9 cellular contexts compared by ENCODE assay signal in the genomic region with DNA sequence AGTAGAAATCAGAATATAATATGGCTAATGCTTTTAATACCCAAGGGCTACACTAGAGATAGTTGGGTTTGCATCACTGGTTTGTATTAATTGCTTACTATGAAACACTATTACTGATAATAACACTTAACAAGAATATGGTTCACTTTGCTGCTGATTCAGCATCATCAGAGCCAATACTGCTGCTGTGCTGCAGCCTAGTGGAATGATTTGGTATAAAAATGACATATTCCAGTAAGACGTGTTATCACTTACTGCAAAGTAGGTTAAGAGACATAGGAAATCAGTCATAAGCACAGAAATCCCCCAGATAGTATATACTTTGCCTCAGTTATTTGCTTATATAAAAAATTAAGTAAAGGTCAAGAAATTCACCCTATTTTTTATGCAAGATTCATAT. TPM values are rescaled to one million over a fixed set of nuclear protein-coding genes. Genes with fewer than 3 reads are reported as not detected.
DNase-seq lines count a peak whose midpoint lies in the region; ATAC-seq, FAIRE-seq and TF ChIP-seq lines count a peak whose summit lies in the region.
"Had no signal": no experiment of that assay in that cellular context is flagged by ENCODE, and none has a peak within 500 bp of the region (broad histone marks: within the 10 kb centered on the region; RNA-seq: fewer than 3 reads in every experiment).

No MANE protein-coding gene starts in this region.

- TF ChIP-seq CTCF in H1 (IDR thresholded peaks at IDR 0.05; ENCODE audit: control extremely low read depth in 1 of 3, insufficient read depth in 1 of 3, low read depth in 1 of 3, low read length in 3 of 3): peak in 2 of 3 experiments; percentile 48 to 68; a peak in 3 of 4 replicates

- H3K56ac ChIP-seq in H1 (replicated peaks; ENCODE audit: insufficient read length, low read depth, low read length): no peak overlapping the region

- ATAC-seq in activated naive CD4-positive, alpha-beta T cell treated with anti-CD3 and anti-CD28 coated beads, Interleukin-2, amount 50 U/mL, for 72 hours: no peak
- peak; percentile 46 to 52 for ATAC-seq in stimulated activated naive B cell treated with anti-CD40 and anti-IgM and Interleukin-4, amounts not matched to agents 10 μg/mL and 1 μg/mL and 100 μg/mL, for 72 hours (replicated peaks)
- ATAC-seq in GM18519 (IDR thresholded peaks at IDR 0.05; ENCODE audit: low FRiP score, unreplicated experiment) (no peak), GM21360 (IDR thresholded peaks at IDR 0.05; ENCODE audit: unreplicated experiment) (no peak)

- no peaks in the 10 kb centered on the region for H3K23me2 ChIP-seq in H1 (ENCODE audit: low read depth, low read length)

- H2AFZ ChIP-seq in H1 (ENCODE audit: low read length): no peak overlapping the region
- H2AFZ ChIP-seq: parathyroid adenoma had no signal

- no peak overlapping the region for H3K23ac ChIP-seq in H1 (ENCODE audit: insufficient read length)

- no peak for TF ChIP-seq POLR2A in H1 (IDR thresholded peaks at IDR 0.05; ENCODE audit: control extremely low read depth in 1 of 2, low read depth in 2 of 2, low read length in 2 of 2)

- H3K4me3 Mint-ChIP-seq in activated naive CD4-positive, alpha-beta T cell treated with anti-CD3 and anti-CD28 coated beads for 36 hours: no peak overlapping the region
- no peak overlapping the region for H3K4me3 Mint-ChIP-seq in stimulated activated naive B cell treated with anti-CD40 and anti-IgM and Interleukin-4, amounts not matched to agents 10 μg/mL and 1 μg/mL and 100 μg/mL, for 72 hours

- FAIRE-seq in H1 (lab: Jason Lieb, UNC): no peak

- no peaks in the 10 kb centered on the region for H3K79me1 ChIP-seq in H1 (ENCODE audit: low read depth, low read length)

- DNase-seq in activated naive CD4-positive, alpha-beta T cell treated with anti-CD3 and anti-CD28 coated beads for 36 hours: peak; percentile 7
- DNase-seq in activated naive CD4-positive, alpha-beta T cell treated with anti-CD3 and anti-CD28 coated beads, Interleukin-2, amount 50 U/mL, for 72 hours (ENCODE audit: low spot score in 2 of 2): no peak
- DNase-seq in NCI-H524 (lab: John Stamatoyannopoulos, UW): peak; percentile 28 to 86
- DNase-seq in H1 (ENCODE audit: low read depth in 1 of 2, low spot score in 2 of 2): no peak
- DNase-seq in stimulated activated naive B cell treated with anti-CD40 and anti-IgM and Interleukin-4, amounts not matched to agents 10 μg/mL and 1 μg/mL and 100 μg/mL, for 72 hours: no peak
- DNase-seq in hepatic stellate cell (ENCODE audit: low spot score): no peak

- H3K14ac ChIP-seq in H1 (ENCODE audit: insufficient read length): no peak overlapping the region

- WGBS in H1 (ENCODE audit: extremely low coverage in 1 of 2, insufficient coverage in 1 of 2, insufficient read length in 1 of 2, insufficient replicate concordance in 2 of 2, low coverage in 1 of 2, low lambda C conversion rate in 2 of 2, missing lambda C conversion rate in 1 of 2), 2 experiments: 32% methylated on average over 1 of the region's 1 CpG; no CpG with 5 or more reads in 1 of the 2 experiments

- H3K4me3 ChIP-seq in H1 (ENCODE audit: extremely low read depth in 1 of 4, insufficient read depth in 2 of 4, low read depth in 3 of 4, low read length in 4 of 4): no peak overlapping the region

- no peak overlapping the region for H2BK12ac ChIP-seq in H1 (ENCODE audit: low read depth, low read length)

- no peak overlapping the region for H4K5ac ChIP-seq in H1 (ENCODE audit: insufficient read length, low read depth, low read length)

- H2BK20ac ChIP-seq in H1 (ENCODE audit: low read length): no peak overlapping the region

- no peak overlapping the region for H3K27ac ChIP-seq in H1 (ENCODE audit: low read depth, low read length)
- H3K27ac ChIP-seq: parathyroid adenoma had no signal

- no peak overlapping the region for H3K4ac ChIP-seq in H1 (replicated peaks; ENCODE audit: insufficient read length, low read depth, low read length)

- no peak overlapping the region for H3K18ac ChIP-seq in H1 (ENCODE audit: extremely low read depth, low read length)

- H4K8ac ChIP-seq in H1 (ENCODE audit: extremely low read depth, insufficient read depth, low read length): no peak overlapping the region

- no peak overlapping the region for H4K91ac ChIP-seq in H1 (replicated peaks; ENCODE audit: insufficient read length, low read length)

- H4K20me1 ChIP-seq in H1 (replicated peaks in 1 of 2; ENCODE audit: control insufficient read depth in 1 of 2, insufficient read depth in 2 of 2, low read length in 2 of 2): peaks cover 0 to 2% of the 10 kb centered on the region in 2 experiments

- H3K4me1 Mint-ChIP-seq in activated naive CD4-positive, alpha-beta T cell treated with anti-CD3 and anti-CD28 coated beads for 36 hours (ENCODE audit: low read depth): no peaks in the 10 kb centered on the region
- H3K4me1 Mint-ChIP-seq in stimulated activated naive B cell treated with anti-CD40 and anti-IgM and Interleukin-4, amounts not matched to agents 10 μg/mL and 1 μg/mL and 100 μg/mL, for 72 hours: no peaks in the 10 kb centered on the region

- H3K27ac Mint-ChIP-seq in activated naive CD4-positive, alpha-beta T cell treated with anti-CD3 and anti-CD28 coated beads for 36 hours: no peak overlapping the region
- H3K27ac Mint-ChIP-seq in activated naive CD4-positive, alpha-beta T cell treated with anti-CD3 and anti-CD28 coated beads, Interleukin-2, amount 50 U/mL, for 72 hours: no peak overlapping the region
- H3K27ac Mint-ChIP-seq in stimulated activated naive B cell treated with anti-CD40 and anti-IgM and Interleukin-4, amounts not matched to agents 10 μg/mL and 1 μg/mL and 100 μg/mL, for 72 hours: no peak overlapping the region

- H3K9ac ChIP-seq in H1 (replicated peaks in 1 of 4; ENCODE audit: extremely low read depth in 1 of 4, low read depth in 3 of 4, low read length in 3 of 4): no peak overlapping the region
- H3K9ac ChIP-seq: parathyroid adenoma had no signal

- H3K36me3 Mint-ChIP-seq in activated naive CD4-positive, alpha-beta T cell treated with anti-CD3 and anti-CD28 coated beads for 36 hours (ENCODE audit: low read depth): no peaks in the 10 kb centered on the region
- H3K36me3 Mint-ChIP-seq in activated naive CD4-positive, alpha-beta T cell treated with anti-CD3 and anti-CD28 coated beads, Interleukin-2, amount 50 U/mL, for 72 hours: no peaks in the 10 kb centered on the region
- no peaks in the 10 kb centered on the region for H3K36me3 Mint-ChIP-seq in stimulated activated naive B cell treated with anti-CD40 and anti-IgM and Interleukin-4, amounts not matched to agents 10 μg/mL and 1 μg/mL and 100 μg/mL, for 72 hours

- no peaks in the 10 kb centered on the region for H3K9me3 Mint-ChIP-seq in activated naive CD4-positive, alpha-beta T cell treated with anti-CD3 and anti-CD28 coated beads for 36 hours
- peaks cover 4% of the 10 kb centered on the region in 2 donors for H3K9me3 Mint-ChIP-seq in activated naive CD4-positive, alpha-beta T cell treated with anti-CD3 and anti-CD28 coated beads, Interleukin-2, amount 50 U/mL, for 72 hours
- no peaks in the 10 kb centered on the region for H3K9me3 Mint-ChIP-seq in stimulated activated naive B cell treated with anti-CD40 and anti-IgM and Interleukin-4, amounts not matched to agents 10 μg/mL and 1 μg/mL and 100 μg/mL, for 72 hours

- TF ChIP-seq RAD21 in H1 (IDR thresholded peaks at IDR 0.05 in 1 of 2, conservative IDR thresholded peaks at IDR 0.05 in 1 of 2; ENCODE audit: low read depth in 2 of 2, low read length in 2 of 2): peak; percentile 76 to 77

- H3K4me2 ChIP-seq in H1 (ENCODE audit: insufficient read depth in 1 of 2, low read depth in 2 of 2, low read length in 2 of 2): no peak overlapping the region

- CTCF ChIA-PET in activated naive CD4-positive, alpha-beta T cell treated with anti-CD3 and anti-CD28 coated beads for 36 hours (lab: Charles Lee): no interaction called here
- CTCF ChIA-PET in H1 (lab: Charles Lee; ENCODE audit: partially characterized antibody): no interaction called here

- H3K36me3 ChIP-seq in H1 (ENCODE audit: control insufficient read depth in 2 of 4, insufficient read depth in 4 of 4, low read length in 3 of 4): no peaks in the 10 kb centered on the region

- H3K79me2 ChIP-seq in H1 (ENCODE audit: control insufficient read depth in 1 of 2, insufficient read depth in 2 of 2, low read length in 2 of 2): no peaks in the 10 kb centered on the region
- H3K79me2 ChIP-seq: parathyroid adenoma had no signal

- POLR2A ChIA-PET in H1 (lab: Charles Lee; ENCODE audit: partially characterized antibody): no interaction called here

- H3K4me1 ChIP-seq in H1 (replicated peaks in 1 of 4; ENCODE audit: control insufficient read depth in 3 of 4, insufficient read depth in 4 of 4, low read length in 3 of 4): peaks cover 0 to 10% (median 1%) of the 10 kb centered on the region in 4 experiments; a peak in 3 of 7 replicates
- H3K4me1 ChIP-seq: parathyroid adenoma had no signal

- no peak overlapping the region for H2AK5ac ChIP-seq in H1 (ENCODE audit: low read depth, low read length)

- H3K27me3 Mint-ChIP-seq in activated naive CD4-positive, alpha-beta T cell treated with anti-CD3 and anti-CD28 coated beads for 36 hours (ENCODE audit: low read depth): no peaks in the 10 kb centered on the region
- no peaks in the 10 kb centered on the region for H3K27me3 Mint-ChIP-seq in stimulated activated naive B cell treated with anti-CD40 and anti-IgM and Interleukin-4, amounts not matched to agents 10 μg/mL and 1 μg/mL and 100 μg/mL, for 72 hours

- intact Hi-C loops in activated naive CD4-positive, alpha-beta T cell treated with anti-CD3 and anti-CD28 coated beads for 36 hours (cut with micrococcal nuclease): no loop called here

- H2BK15ac ChIP-seq in H1 (ENCODE audit: low read length): no peak overlapping the region

- no peak overlapping the region for H2BK120ac ChIP-seq in H1 (replicated peaks; ENCODE audit: low read depth, low read length)

- H3K9me3 ChIP-seq in H1 (ENCODE audit: insufficient read depth in 2 of 2, low read depth in 1 of 2, low read length in 1 of 2): no peaks in the 10 kb centered on the region

- H3K27me3 ChIP-seq in H1 (replicated peaks in 1 of 4; ENCODE audit: control insufficient read depth in 3 of 4, extremely low read depth in 1 of 4, insufficient read depth in 3 of 4, low read length in 3 of 4): peaks cover 0 to 3% (median 0%) of the 10 kb centered on the region in 4 experiments; a peak in 2 of 7 replicates

- TF ChIP-seq EP300 in H1 (IDR thresholded peaks at IDR 0.05; ENCODE audit: borderline replicate concordance in 1 of 2, low read depth in 2 of 2, low read length in 2 of 2): no peak

- no peak overlapping the region for H2BK5ac ChIP-seq in H1 (ENCODE audit: low read depth, low read length)

RNA-seq across cellular contexts. Expression of gene CDH10, which starts 2.8 kb away (rescaled TPM):
- not detected for total RNA-seq in activated naive CD4-positive, alpha-beta T cell treated with anti-CD3 and anti-CD28 coated beads for 36 hours
- total RNA-seq in activated naive CD4-positive, alpha-beta T cell treated with anti-CD3 and anti-CD28 coated beads, Interleukin-2, amount 50 U/mL, for 72 hours: not detected
- total RNA-seq in H1 (2021; fragmentation: NEBNext Ultra II Directional; extraction: Animal tissue kit (Norgen Biotek cat#: 25700)): not detected in 2 replicates
- 0.05 and 0.11 TPM in 2 replicates for polyA plus RNA-seq in H1 (2011; rRNA removed)
- polyA plus RNA-seq in H1 (2011; cell fraction: cytosol; rRNA removed): 0.14 TPM
- polyA plus RNA-seq in H1 (2011; cell fraction: nucleus; rRNA removed): 0.19 TPM
- 0.05 to 0.23 TPM (median 0.11 TPM) in 4 replicates for polyA plus RNA-seq in H1 (2012, experiment 1 of 2)
- not detected for polyA plus RNA-seq in H1 (2012, experiment 2 of 2)
- 0.02 TPM for polyA plus RNA-seq in H1 (2013, experiment 1 of 2)
- 0.04 TPM for polyA plus RNA-seq in H1 (2013, experiment 2 of 2)
- 0.44 TPM in 1 of 2 replicates, not detected in the other for polyA minus RNA-seq in H1 (2011; rRNA and poly(A)+ RNA removed)
- polyA minus RNA-seq in H1 (2011; cell fraction: cytosol; rRNA and poly(A)+ RNA removed): not detected
- polyA minus RNA-seq in H1 (2011; cell fraction: nucleus; rRNA and poly(A)+ RNA removed): 0.30 TPM

Comparison
In these comparisons a context has a peak if more than half of its experiments do, and no peak if none do; other contexts are left out.
1. DNase-seq: peak in activated naive CD4-positive, alpha-beta T cell treated with anti-CD3 and anti-CD28 coated beads for 36 hours (single experiment) and NCI-H524 (2 of 2); none in activated naive CD4-positive, alpha-beta T cell treated with anti-CD3 and anti-CD28 coated beads, Interleukin-2, amount 50 U/mL, for 72 hours (0 of 2), H1 (0 of 2), stimulated activated naive B cell treated with anti-CD40 and anti-IgM and Interleukin-4, amounts not matched to agents 10 μg/mL and 1 μg/mL and 100 μg/mL, for 72 hours (single experiment) and hepatic stellate cell (single experiment).
2. ATAC-seq: peak in stimulated activated naive B cell treated with anti-CD40 and anti-IgM and Interleukin-4, amounts not matched to agents 10 μg/mL and 1 μg/mL and 100 μg/mL, for 72 hours (2 of 2); none in activated naive CD4-positive, alpha-beta T cell treated with anti-CD3 and anti-CD28 coated beads, Interleukin-2, amount 50 U/mL, for 72 hours (0 of 2), GM18519 (single experiment) and GM21360 (single experiment).